Comparison of ENCODE assay signal across 14 cellular contexts in the genomic region with DNA sequence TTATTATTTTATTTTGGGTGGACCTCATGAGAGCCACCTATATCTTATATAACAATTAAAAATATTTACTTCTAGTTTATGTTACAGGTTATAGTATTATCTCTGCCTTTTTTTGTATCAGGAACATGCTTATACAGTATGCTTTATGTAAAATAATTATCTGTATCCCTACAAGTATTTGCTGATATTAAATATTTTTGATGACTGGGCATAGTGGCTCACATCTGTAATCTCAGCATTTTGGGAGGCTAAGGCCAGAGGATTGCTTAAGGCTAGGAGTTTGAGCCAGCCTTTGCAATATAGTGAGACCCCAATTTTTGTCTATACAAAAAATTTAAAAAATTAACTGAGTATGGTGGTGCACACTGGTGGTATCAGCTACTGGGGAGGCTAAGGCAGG. TPM values are rescaled to one million over a fixed set of nuclear protein-coding genes. Genes with fewer than 3 reads are reported as not detected.
A peak's percentile ranks its signal among the peaks of the same experiment; 100 is the strongest.
DNase-seq lines count a peak whose midpoint lies in the region; ATAC-seq and TF ChIP-seq lines count a peak whose summit lies in the region.
"Had no signal": no experiment of that assay in that cellular context is flagged by ENCODE, and none has a peak within 500 bp of the region (broad histone marks: within the 10 kb centered on the region; RNA-seq: fewer than 3 reads in every experiment).

No MANE protein-coding gene starts in this region.

- H2BK12ac ChIP-seq in mesenchymal stem cell (ENCODE audit: low read length in 2 of 2) = no peak overlapping the region

- no peak overlapping the region for H3K4me3 Mint-ChIP-seq in CD4-positive, alpha-beta T cell
- no peak overlapping the region for H3K4me3 Mint-ChIP-seq in T-helper 17 cell
- H3K4me3 Mint-ChIP-seq in naive thymus-derived CD4-positive, alpha-beta T cell = no peak overlapping the region
- H3K4me3 Mint-ChIP-seq in activated CD4-positive, alpha-beta memory T cell treated with anti-CD3 and anti-CD28 coated beads for 36 hours = no peak overlapping the region
- H3K4me3 Mint-ChIP-seq: CD8-positive, alpha-beta memory T cell had no signal

- peaks cover 2% of the 10 kb centered on the region for H3K79me1 ChIP-seq in mesenchymal stem cell (replicated peaks; ENCODE audit: low read length, poor library complexity, severe bottlenecking)

- POLR2A ChIA-PET in CD4-positive, alpha-beta T cell (lab: Charles Lee) = no interaction called here
- POLR2A ChIA-PET in naive thymus-derived CD4-positive, alpha-beta T cell (lab: Charles Lee) = no interaction called here
- POLR2A ChIA-PET in activated CD4-positive, alpha-beta memory T cell treated with anti-CD3 and anti-CD28 coated beads for 36 hours (lab: Charles Lee) = no interaction called here

- no peaks in the 10 kb centered on the region for H3K4me1 ChIP-seq in naive thymus-derived CD4-positive, alpha-beta T cell (ENCODE audit: control insufficient read depth in 2 of 2, insufficient read depth in 2 of 2, low read length in 2 of 2)
- no peaks in the 10 kb centered on the region for H3K4me1 ChIP-seq in mesenchymal stem cell (ENCODE audit: control insufficient read depth, insufficient read depth, low read depth, low read length)
- H3K4me1 ChIP-seq: BLaER1 had no signal

- peaks cover 3 to 17% (median 8%) of the 10 kb centered on the region in 3 experiments for H3K36me3 ChIP-seq in naive thymus-derived CD4-positive, alpha-beta T cell (ENCODE audit: control insufficient read depth in 2 of 3, insufficient read depth in 3 of 3, low read length in 3 of 3)
- peaks cover 17 to 76% of the 10 kb centered on the region in 2 experiments for H3K36me3 ChIP-seq in mesenchymal stem cell (ENCODE audit: control insufficient read depth in 1 of 2, insufficient read depth in 2 of 2, low read depth in 1 of 2, low read length in 2 of 2)

- H3K4me3 ChIP-seq in naive thymus-derived CD4-positive, alpha-beta T cell (ENCODE audit: low read length) = no peak overlapping the region
- no peak overlapping the region for H3K4me3 ChIP-seq in mesenchymal stem cell (ENCODE audit: insufficient read depth in 1 of 2, low read depth in 1 of 2, low read length in 2 of 2)
- H3K4me3 ChIP-seq: BLaER1 had no signal

- no peak overlapping the region for H2BK5ac ChIP-seq in mesenchymal stem cell (ENCODE audit: low read depth, low read length, poor library complexity, severe bottlenecking)

- H3K9me3 Mint-ChIP-seq in CD4-positive, alpha-beta T cell = no peaks in the 10 kb centered on the region
- no peaks in the 10 kb centered on the region for H3K9me3 Mint-ChIP-seq in naive thymus-derived CD4-positive, alpha-beta T cell
- no peaks in the 10 kb centered on the region for H3K9me3 Mint-ChIP-seq in activated CD4-positive, alpha-beta memory T cell treated with anti-CD3 and anti-CD28 coated beads for 36 hours
- H3K9me3 Mint-ChIP-seq: CD8-positive, alpha-beta memory T cell had no signal

- H4K91ac ChIP-seq in mesenchymal stem cell (ENCODE audit: low read length) = no peak overlapping the region

- H3K4me2 ChIP-seq in mesenchymal stem cell (ENCODE audit: low read length, poor library complexity, severe bottlenecking) = no peak overlapping the region
- H3K4me2 ChIP-seq: BLaER1 had no signal

- no peak overlapping the region for H3K27ac ChIP-seq in CD4-positive, alpha-beta T cell (ENCODE audit: low read depth, low read length)
- no peak overlapping the region for H3K27ac ChIP-seq in naive thymus-derived CD4-positive, alpha-beta T cell (ENCODE audit: low read depth, low read length)
- no peak overlapping the region for H3K27ac ChIP-seq in mesenchymal stem cell (ENCODE audit: low read length, poor library complexity, severe bottlenecking)
- H3K27ac ChIP-seq: BLaER1 had no signal

- no peak overlapping the region for H2AFZ ChIP-seq in mesenchymal stem cell (ENCODE audit: low read depth, low read length)

- no peaks in the 10 kb centered on the region for H3K27me3 ChIP-seq in CD4-positive, alpha-beta T cell (ENCODE audit: control insufficient read depth, insufficient read depth, low read length)
- no peaks in the 10 kb centered on the region for H3K27me3 ChIP-seq in naive thymus-derived CD4-positive, alpha-beta T cell (ENCODE audit: control insufficient read depth in 2 of 2, insufficient read depth in 2 of 2, low read length in 2 of 2)
- no peaks in the 10 kb centered on the region for H3K27me3 ChIP-seq in mesenchymal stem cell (ENCODE audit: control insufficient read depth in 1 of 2, insufficient read depth in 1 of 2, low read length in 2 of 2)
- H3K27me3 ChIP-seq: BLaER1 had no signal

- no peak overlapping the region for H3K4ac ChIP-seq in mesenchymal stem cell (ENCODE audit: low read depth in 1 of 2, low read length in 2 of 2)

- intact Hi-C loops in CD4-positive, alpha-beta T cell (cut with DNase I, micrococcal nuclease) = no loop called here
- intact Hi-C loops in naive thymus-derived CD4-positive, alpha-beta T cell (cut with micrococcal nuclease) = no loop called here
- intact Hi-C loops in activated CD4-positive, alpha-beta memory T cell treated with anti-CD3 and anti-CD28 coated beads for 36 hours (cut with micrococcal nuclease) = no loop called here

- no peak overlapping the region for H3K18ac ChIP-seq in mesenchymal stem cell (ENCODE audit: low read depth in 1 of 2, low read length in 2 of 2)

- no peak for TF ChIP-seq CTCF in CD4-positive, alpha-beta T cell (IDR thresholded peaks at IDR 0.05)

- H3K9ac ChIP-seq in mesenchymal stem cell (ENCODE audit: low read length) = no peak overlapping the region
- H3K9ac ChIP-seq: BLaER1 had no signal

- peak overlapping the region; percentile 34 for H3K27ac Mint-ChIP-seq in CD4-positive, alpha-beta T cell
- peak overlapping the region; percentile 59 for H3K27ac Mint-ChIP-seq in T-helper 17 cell
- peak overlapping the region in 5 of 9 donors; percentile 6 to 65 (median 39) for H3K27ac Mint-ChIP-seq in naive thymus-derived CD4-positive, alpha-beta T cell
- no peak overlapping the region for H3K27ac Mint-ChIP-seq in activated CD4-positive, alpha-beta memory T cell treated with anti-CD3 and anti-CD28 coated beads for 36 hours

- H2BK120ac ChIP-seq in mesenchymal stem cell (ENCODE audit: low read depth, low read length) = no peak overlapping the region

- ATAC-seq in CD4-positive, alpha-beta T cell (ENCODE audit: poor library complexity) = no peak
- no peak for ATAC-seq in T-helper 17 cell
- no peak for ATAC-seq in naive thymus-derived CD4-positive, alpha-beta T cell

- no peak overlapping the region for H2AK5ac ChIP-seq in mesenchymal stem cell (ENCODE audit: low read length, severe bottlenecking)

- H3K14ac ChIP-seq in mesenchymal stem cell (ENCODE audit: low read length in 2 of 2) = no peak overlapping the region

- H3K4me1 Mint-ChIP-seq in CD4-positive, alpha-beta T cell (ENCODE audit: low read depth) = peaks cover 8% of the 10 kb centered on the region
- no peaks in the 10 kb centered on the region for H3K4me1 Mint-ChIP-seq in T-helper 17 cell
- H3K4me1 Mint-ChIP-seq in naive thymus-derived CD4-positive, alpha-beta T cell = peaks cover 0 to 8% (median 4%) of the 10 kb centered on the region in 7 donors
- H3K4me1 Mint-ChIP-seq in activated CD4-positive, alpha-beta memory T cell treated with anti-CD3 and anti-CD28 coated beads for 36 hours (ENCODE audit: low read depth) = no peaks in the 10 kb centered on the region

- CTCF ChIA-PET in CD4-positive, alpha-beta T cell (lab: Charles Lee) = no interaction called here
- CTCF ChIA-PET in naive thymus-derived CD4-positive, alpha-beta T cell (lab: Charles Lee) = no interaction called here
- CTCF ChIA-PET in activated CD4-positive, alpha-beta memory T cell treated with anti-CD3 and anti-CD28 coated beads for 36 hours (lab: Charles Lee) = no interaction called here

- no peaks in the 10 kb centered on the region for H3K9me3 ChIP-seq in CD4-positive, alpha-beta T cell (ENCODE audit: control insufficient read depth, low read length)
- H3K9me3 ChIP-seq in T-helper 17 cell (ENCODE audit: control insufficient read depth, low read length, poor library complexity, severe bottlenecking) (no peaks in the 10 kb centered on the region), mesenchymal stem cell (ENCODE audit: control insufficient read depth, low read length) (no peaks in the 10 kb centered on the region)
- H3K9me3 ChIP-seq in naive thymus-derived CD4-positive, alpha-beta T cell (ENCODE audit: control insufficient read depth in 2 of 3, low read length in 3 of 3) = no peaks in the 10 kb centered on the region
- H3K9me3 ChIP-seq: BLaER1 had no signal

- H4K8ac ChIP-seq in mesenchymal stem cell (ENCODE audit: low read length) = no peak overlapping the region

- H3K27me3 Mint-ChIP-seq in CD4-positive, alpha-beta T cell = no peaks in the 10 kb centered on the region
- H3K27me3 Mint-ChIP-seq in T-helper 17 cell = no peaks in the 10 kb centered on the region
- H3K27me3 Mint-ChIP-seq in naive thymus-derived CD4-positive, alpha-beta T cell = no peaks in the 10 kb centered on the region
- H3K27me3 Mint-ChIP-seq in activated CD4-positive, alpha-beta memory T cell treated with anti-CD3 and anti-CD28 coated beads for 36 hours = no peaks in the 10 kb centered on the region
- H3K27me3 Mint-ChIP-seq: CD8-positive, alpha-beta memory T cell had no signal

- H2BK15ac ChIP-seq in mesenchymal stem cell (ENCODE audit: low read depth, poor library complexity, severe bottlenecking) = no peak overlapping the region

- peaks cover 56% of the 10 kb centered on the region for H3K36me3 Mint-ChIP-seq in CD4-positive, alpha-beta T cell (ENCODE audit: low read depth)
- H3K36me3 Mint-ChIP-seq in T-helper 17 cell (ENCODE audit: low read depth) = no peaks in the 10 kb centered on the region
- H3K36me3 Mint-ChIP-seq in naive thymus-derived CD4-positive, alpha-beta T cell = peaks cover 0 to 25% (median 12%) of the 10 kb centered on the region in 5 donors
- peaks cover 10% of the 10 kb centered on the region for H3K36me3 Mint-ChIP-seq in activated CD4-positive, alpha-beta memory T cell treated with anti-CD3 and anti-CD28 coated beads for 36 hours

- DNase-seq in CD4-positive, alpha-beta T cell = no peak
- DNase-seq in T-helper 17 cell = no peak
- no peak for DNase-seq in naive thymus-derived CD4-positive, alpha-beta T cell
- DNase-seq in activated CD4-positive, alpha-beta memory T cell treated with anti-CD3 and anti-CD28 coated beads for 36 hours = no peak
- DNase-seq in erythroblast (lab: John Stamatoyannopoulos, UW) = no peak
- no peak for DNase-seq in mesenchymal stem cell
- DNase-seq: CD8-positive, alpha-beta memory T cell; GOT3; NCI-H1105; NCI-H1694 treated with DMSO at 0.1 percent for 48 hours; NCI-H510A; NCI-H774; Right ventricle myocardium superior had no signal

- TF ChIP-seq POLR2A in erythroblast (IDR thresholded peaks at IDR 0.05; ENCODE audit: low read length) = no peak

- no peak overlapping the region for H3K23ac ChIP-seq in mesenchymal stem cell (ENCODE audit: low read length in 2 of 2)

RNA-seq across cellular contexts. Expression of a gene that starts 39.6 kb away (rescaled TPM):
- total RNA-seq in CD4-positive, alpha-beta T cell = 10 to 100 TPM; 28.4 to 29.8 TPM
- 10 to 100 TPM; 16.3 to 28.9 TPM for total RNA-seq in T-helper 17 cell
- total RNA-seq in naive thymus-derived CD4-positive, alpha-beta T cell = 10 to 100 TPM; 16.1 to 22.5 (median 17.9) TPM
- 10 to 100 TPM; 18.6 to 39.6 TPM for polyA plus RNA-seq in naive thymus-derived CD4-positive, alpha-beta T cell
- 10 to 100 TPM; 18.9 to 19.5 TPM for total RNA-seq in activated CD4-positive, alpha-beta memory T cell treated with anti-CD3 and anti-CD28 coated beads for 36 hours
- polyA plus RNA-seq in mesenchymal stem cell (2013, experiment 1 of 2) = 29.7 TPM
- 36.0 TPM for polyA plus RNA-seq in mesenchymal stem cell (2013, experiment 2 of 2)

RNA-seq across cellular contexts. Expression of a gene that starts 55.3 kb away (rescaled TPM):
- 10 to 100 TPM; 50.8 to 56.2 TPM for total RNA-seq in CD4-positive, alpha-beta T cell
- 10 to 100 TPM; 61.3 to 74.6 TPM for total RNA-seq in T-helper 17 cell
- 100 to 1,000 TPM in 1 of 5 experiments, 10 to 100 TPM in 4; 46.3 to 127 (median 52.2) TPM for total RNA-seq in naive thymus-derived CD4-positive, alpha-beta T cell
- polyA plus RNA-seq in naive thymus-derived CD4-positive, alpha-beta T cell = 100 to 1,000 TPM; 134 to 137 TPM
- 100 to 1,000 TPM; 282 to 283 TPM for total RNA-seq in activated CD4-positive, alpha-beta memory T cell treated with anti-CD3 and anti-CD28 coated beads for 36 hours
- polyA plus RNA-seq in mesenchymal stem cell (2013, experiment 1 of 2) = 222 TPM
- polyA plus RNA-seq in mesenchymal stem cell (2013, experiment 2 of 2) = 222 TPM

RNA-seq across cellular contexts. Expression of a gene that starts 55.8 kb away (rescaled TPM):
- total RNA-seq in CD4-positive, alpha-beta T cell = 100 to 1,000 TPM; 154 to 157 TPM
- total RNA-seq in T-helper 17 cell = 100 to 1,000 TPM; 161 to 182 TPM
- 100 to 1,000 TPM; 127 to 276 (median 137) TPM for total RNA-seq in naive thymus-derived CD4-positive, alpha-beta T cell
- polyA plus RNA-seq in naive thymus-derived CD4-positive, alpha-beta T cell = 100 to 1,000 TPM; 103 to 116 TPM
- 100 to 1,000 TPM; 839 to 853 TPM for total RNA-seq in activated CD4-positive, alpha-beta memory T cell treated with anti-CD3 and anti-CD28 coated beads for 36 hours
- 141 TPM for polyA plus RNA-seq in mesenchymal stem cell (2013, experiment 1 of 2)
- 144 TPM for polyA plus RNA-seq in mesenchymal stem cell (2013, experiment 2 of 2)
